In the genomic region with DNA sequence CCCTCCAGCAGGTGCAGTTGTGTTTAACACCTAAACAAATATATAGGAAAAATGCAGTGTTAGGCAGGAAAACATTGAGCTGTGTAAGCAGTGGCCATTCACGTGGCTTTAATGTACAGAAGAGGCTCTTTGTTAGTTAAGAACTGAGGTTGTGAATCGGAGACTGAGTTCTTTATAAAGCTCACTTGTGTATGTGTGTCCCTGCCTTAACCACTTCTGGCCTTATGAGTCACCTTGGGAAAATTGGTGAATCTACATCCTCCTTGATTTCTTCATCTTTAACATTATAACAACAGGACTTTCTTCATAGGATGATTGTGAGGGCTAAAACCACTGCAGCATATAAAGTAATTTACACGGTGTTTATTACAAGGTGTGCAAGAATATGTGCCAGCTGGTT, we compare ENCODE assay signal across 27 cellular contexts.
"Had no signal": no experiment of that assay in that cellular context is flagged by ENCODE, and none has a peak within 500 bp of the region (broad histone marks: within the 10 kb centered on the region; RNA-seq: fewer than 3 reads in every experiment).

No MANE protein-coding gene starts in this region.

- H3K27ac Mint-ChIP-seq: activated CD4-positive, alpha-beta memory T cell treated with anti-CD3 and anti-CD28 coated beads, Interleukin-2, amount 10 ng/mL, durations not matched to agents 7 days and 5 days; activated CD4-positive, alpha-beta T cell treated with anti-CD3 and anti-CD28 coated beads, Interleukin-2, amount 10 ng/mL, durations not matched to agents 24 days and 14 days; activated CD8-positive, alpha-beta memory T cell treated with anti-CD3 and anti-CD28 coated beads, Interleukin-2, amount 10 ng/mL, durations not matched to agents 7 days and 5 days; activated naive CD8-positive, alpha-beta T cell treated with anti-CD3 and anti-CD28 coated beads, Interleukin-2, amount 50 U/mL, for 24 hours; activated T-helper 1 cell treated with anti-CD3 and anti-CD28 coated beads, Interleukin-12 subunit alpha, Interleukin-12 subunit beta, Interleukin-2, Interleukin-4 antibody, amounts not matched to agents 30 ng/mL and 10 ng/mL and 1 ng/mL, durations not matched to agents 14 hours and 24 hours and 36 hours; mesothelial cell of epicardium; neural progenitor cell had no signal

- H3K27ac ChIP-seq: gastroesophageal sphincter, neural progenitor cell, spleen, testis, uterus had no signal

- H3K27me3 ChIP-seq: neural progenitor cell, spleen, testis, uterus had no signal

- H3K36me3 ChIP-seq: gastroesophageal sphincter, neural progenitor cell, spleen, uterus had no signal

- H3K9ac ChIP-seq: neural progenitor cell had no signal

- H3K4me3 Mint-ChIP-seq: activated CD4-positive, alpha-beta memory T cell treated with anti-CD3 and anti-CD28 coated beads, Interleukin-2, amount 10 ng/mL, durations not matched to agents 7 days and 5 days; activated CD4-positive, alpha-beta T cell treated with anti-CD3 and anti-CD28 coated beads, Interleukin-2, amount 10 ng/mL, durations not matched to agents 24 days and 14 days; activated CD8-positive, alpha-beta memory T cell treated with anti-CD3 and anti-CD28 coated beads, Interleukin-2, amount 10 ng/mL, durations not matched to agents 7 days and 5 days; activated naive CD8-positive, alpha-beta T cell treated with anti-CD3 and anti-CD28 coated beads, Interleukin-2, amount 50 U/mL, for 24 hours; activated T-helper 1 cell treated with anti-CD3 and anti-CD28 coated beads, Interleukin-12 subunit alpha, Interleukin-12 subunit beta, Interleukin-2, Interleukin-4 antibody, amounts not matched to agents 30 ng/mL and 10 ng/mL and 1 ng/mL, durations not matched to agents 14 hours and 24 hours and 36 hours; mesothelial cell of epicardium; naive thymus-derived CD8-positive, alpha-beta T cell; neural progenitor cell had no signal

- DNase-seq: activated CD4-positive, alpha-beta memory T cell treated with anti-CD3 and anti-CD28 coated beads, Interleukin-2, amount 10 ng/mL, durations not matched to agents 7 days and 5 days; activated CD8-positive, alpha-beta memory T cell treated with anti-CD3 and anti-CD28 coated beads, Interleukin-2, amount 10 ng/mL, durations not matched to agents 7 days and 5 days; activated gamma-delta T cell; activated naive CD4-positive, alpha-beta T cell treated with anti-CD3 and anti-CD28 coated beads, Interleukin-2, amount 50 U/mL, for 16 hours; activated naive CD8-positive, alpha-beta T cell treated with anti-CD3 and anti-CD28 coated beads, Interleukin-2, amount 50 U/mL, for 24 hours; activated T-cell treated with anti-CD3 and anti-CD28 coated beads for 4 hours; caudate nucleus; dermis blood vessel endothelial cell; effector CD8-positive, alpha-beta T cell; head of caudate nucleus; hypothalamus; left ventricle myocardium superior; mammary epithelial cell; naive thymus-derived CD8-positive, alpha-beta T cell; spleen; stimulated activated CD4-positive, alpha-beta T cell treated with anti-CD3 and anti-CD28 coated beads, Interleukin-4, amount 100 ng/mL, for 1 hour; stimulated activated naive CD4-positive, alpha-beta T cell; testis; trophoblast cell; uterus had no signal

- ATAC-seq: activated CD4-positive, CD25-positive, alpha-beta regulatory T cell treated with anti-CD3 and anti-CD28 coated beads, Interleukin-2, amount 50 U/mL, for 24 hours; activated CD8-positive, alpha-beta memory T cell treated with anti-CD3 and anti-CD28 coated beads, Interleukin-2, amount 10 ng/mL, durations not matched to agents 7 days and 5 days; activated naive CD8-positive, alpha-beta T cell treated with anti-CD3 and anti-CD28 coated beads, Interleukin-2, amount 50 U/mL, for 24 hours; esophagus mucosa; gastroesophageal sphincter; left ventricle myocardium superior; naive thymus-derived CD8-positive, alpha-beta T cell had no signal

- H3K4me1 ChIP-seq: neural progenitor cell, uterus had no signal

- H3K36me3 Mint-ChIP-seq: activated CD8-positive, alpha-beta memory T cell treated with anti-CD3 and anti-CD28 coated beads, Interleukin-2, amount 10 ng/mL, durations not matched to agents 7 days and 5 days; mesothelial cell of epicardium; neural progenitor cell had no signal

- H3K9me3 Mint-ChIP-seq: activated CD4-positive, alpha-beta T cell treated with anti-CD3 and anti-CD28 coated beads, Interleukin-2, amount 10 ng/mL, durations not matched to agents 24 days and 14 days had no signal

- H3K4me3 ChIP-seq: gastroesophageal sphincter, neural progenitor cell, spleen, testis, uterus had no signal

- H3K9me3 ChIP-seq: testis, uterus had no signal

- H3K4me1 Mint-ChIP-seq: activated CD4-positive, alpha-beta memory T cell treated with anti-CD3 and anti-CD28 coated beads, Interleukin-2, amount 10 ng/mL, durations not matched to agents 7 days and 5 days; activated CD4-positive, alpha-beta T cell treated with anti-CD3 and anti-CD28 coated beads, Interleukin-2, amount 10 ng/mL, durations not matched to agents 24 days and 14 days; activated CD8-positive, alpha-beta memory T cell treated with anti-CD3 and anti-CD28 coated beads, Interleukin-2, amount 10 ng/mL, durations not matched to agents 7 days and 5 days; mesothelial cell of epicardium; neural progenitor cell had no signal

- H3K27me3 Mint-ChIP-seq: activated CD4-positive, alpha-beta memory T cell treated with anti-CD3 and anti-CD28 coated beads, Interleukin-2, amount 10 ng/mL, durations not matched to agents 7 days and 5 days; activated CD4-positive, alpha-beta T cell treated with anti-CD3 and anti-CD28 coated beads, Interleukin-2, amount 10 ng/mL, durations not matched to agents 24 days and 14 days; activated CD8-positive, alpha-beta memory T cell treated with anti-CD3 and anti-CD28 coated beads, Interleukin-2, amount 10 ng/mL, durations not matched to agents 7 days and 5 days; naive thymus-derived CD8-positive, alpha-beta T cell had no signal
